In genomic region chr7:27245124-27245797, GRCh38 we compare ENCODE assay signal across 17 cellular contexts. TPM values are rescaled to one million over a fixed set of nuclear protein-coding genes. Genes with fewer than 3 reads are reported as not detected.
A peak's percentile ranks its signal among the peaks of the same experiment; 100 is the strongest.
DNase-seq lines count a peak whose midpoint lies in the region; TF ChIP-seq lines count a peak whose summit lies in the region.
"Had no signal": no experiment of that assay in that cellular context is flagged by ENCODE, and none has a peak within 500 bp of the region (broad histone marks: within the 10 kb centered on the region; RNA-seq: fewer than 3 reads in every experiment).

No MANE protein-coding gene starts in this region.

- H3K4me3 Mint-ChIP-seq in brain: peak overlapping the region in 4 of 5 experiments; percentile 42 to 77 (median 51)
- H3K4me3 Mint-ChIP-seq: activated CD4-positive, alpha-beta T cell treated with anti-CD3 and anti-CD28 coated beads for 36 hours had no signal

- H3K36me3 ChIP-seq in H7 (replicated peaks; ENCODE audit: control insufficient read depth, insufficient read depth, low read length) (no peaks in the 10 kb centered on the region), skeletal muscle tissue (ENCODE audit: control insufficient read depth in 3 of 3, insufficient read depth in 3 of 3, low read length in 3 of 3) (no peaks in the 10 kb centered on the region)
- H3K36me3 ChIP-seq: lower lobe of right lung had no signal

- no peaks in the 10 kb centered on the region for H3K9me3 ChIP-seq in skeletal muscle tissue (ENCODE audit: control insufficient read depth in 3 of 3, low read length in 3 of 3)
- H3K9me3 ChIP-seq: lower lobe of right lung had no signal

- peaks cover 100% of the 10 kb centered on the region for H3K27me3 Mint-ChIP-seq in brain

- H3K4me3 ChIP-seq in H7 (ENCODE audit: insufficient read depth, low read depth, low read length): peak overlapping the region; percentile 12; the same call in 1 of the 2 replicates
- peak overlapping the region; percentile 23 to 54 (median 41) for H3K4me3 ChIP-seq in skeletal muscle tissue (ENCODE audit: low read length in 3 of 3)

- H3K4me1 Mint-ChIP-seq in brain: peaks cover 37% of the 10 kb centered on the region

- H3K27ac ChIP-seq in skeletal muscle tissue (ENCODE audit: low read depth, low read length): no peak overlapping the region
- H3K27ac ChIP-seq: lower lobe of right lung had no signal

- peak; percentile 74 for DNase-seq in H7
- DNase-seq in left kidney (ENCODE audit: low read depth, low spot score): peak; percentile 38
- DNase-seq in central memory CD4-positive, alpha-beta T cell: no peak
- DNase-seq in stimulated activated CD8-positive, alpha-beta memory T cell treated with anti-CD3 and anti-CD28 coated beads, Interleukin-4, amount 100 ng/mL, for 48 hours: no peak
- DNase-seq in COR-L47 (lab: John Stamatoyannopoulos, UW): no peak
- DNase-seq: CD4-positive, alpha-beta memory T cell; GF-D8; lower lobe of right lung; NCI-H2227 treated with DMSO at 0.1 percent for 48 hours; stimulated activated CD4-positive, alpha-beta T cell treated with anti-CD3 and anti-CD28 coated beads, Interleukin-4, amount 100 ng/mL, for 1 hour; stimulated activated naive CD4-positive, alpha-beta T cell treated with Interleukin-2 at 50 U/mL for 16 hours; T-helper 1 cell had no signal

- TF ChIP-seq CTCF in brain (conservative IDR thresholded peaks at IDR 0.05): no peak

- H3K4me1 ChIP-seq in skeletal muscle tissue (ENCODE audit: control insufficient read depth in 3 of 3, insufficient read depth in 3 of 3, low read length in 3 of 3): peaks cover 11 to 33% (median 21%) of the 10 kb centered on the region in 3 donors

- peaks cover 0 to 8% (median 0%) of the 10 kb centered on the region in 5 experiments for H3K9me3 Mint-ChIP-seq in brain
- H3K9me3 Mint-ChIP-seq: activated T-helper 2 cell treated with anti-CD3 and anti-CD28 coated beads, Interferon-gamma antibody, Interleukin-2, Interleukin-4, amounts not matched to agents 10 μg/mL and 5 μg/mL and 100 μg/mL, durations not matched to agents 14 hours and 24 hours and 36 hours had no signal

- H3K36me3 Mint-ChIP-seq in brain: no peaks in the 10 kb centered on the region
- H3K36me3 Mint-ChIP-seq: CD4-positive, alpha-beta memory T cell had no signal

- H3K27me3 ChIP-seq in H7 (ENCODE audit: control insufficient read depth, insufficient read depth, low read length) (peaks cover 100% of the 10 kb centered on the region), skeletal muscle tissue (ENCODE audit: control insufficient read depth in 3 of 3, insufficient read depth in 3 of 3, low read length in 3 of 3) (peaks cover 99 to 100% (median 100%) of the 10 kb centered on the region in 3 donors)

- no peak overlapping the region for H3K27ac Mint-ChIP-seq in brain
- H3K27ac Mint-ChIP-seq: activated CD4-positive, alpha-beta T cell treated with anti-CD3 and anti-CD28 coated beads for 36 hours; activated T-helper 2 cell treated with anti-CD3 and anti-CD28 coated beads, Interferon-gamma antibody, Interleukin-2, Interleukin-4, amounts not matched to agents 10 μg/mL and 5 μg/mL and 100 μg/mL, durations not matched to agents 14 hours and 24 hours and 36 hours had no signal

- no peak overlapping the region for H3K9ac ChIP-seq in skeletal muscle tissue (ENCODE audit: low read depth in 1 of 3, low read length in 3 of 3)

RNA-seq across cellular contexts. Expression of gene EVX1, which starts 2.7 kb away (rescaled TPM):
- not detected in 2 replicates for total RNA-seq in H7 (2014; rRNA removed; shearing (Covaris generic))
- 0.27 TPM for polyA plus RNA-seq in brain (ENCODE audit: insufficient read depth, low read depth, low replicate concordance)
- total RNA-seq in skeletal muscle tissue: not detected
- total RNA-seq: activated CD4-positive, alpha-beta T cell treated with anti-CD3 and anti-CD28 coated beads for 36 hours; activated T-helper 2 cell treated with anti-CD3 and anti-CD28 coated beads, Interferon-gamma antibody, Interleukin-2, Interleukin-4, amounts not matched to agents 10 μg/mL and 5 μg/mL and 100 μg/mL, durations not matched to agents 14 hours and 24 hours and 36 hours; CD4-positive, alpha-beta memory T cell; lower lobe of right lung; pulmonary artery endothelial cell had no signal
- polyA plus RNA-seq: CD4-positive, alpha-beta memory T cell had no signal

RNA-seq across cellular contexts. Expression of gene HOXA13, which starts 45.4 kb away (rescaled TPM):
- not detected in 2 replicates for total RNA-seq in H7 (2014; rRNA removed; shearing (Covaris generic))
- polyA plus RNA-seq in brain (ENCODE audit: insufficient read depth, low read depth, low replicate concordance): 0.54 TPM
- 0.52 TPM for total RNA-seq in skeletal muscle tissue
- total RNA-seq: activated CD4-positive, alpha-beta T cell treated with anti-CD3 and anti-CD28 coated beads for 36 hours; activated T-helper 2 cell treated with anti-CD3 and anti-CD28 coated beads, Interferon-gamma antibody, Interleukin-2, Interleukin-4, amounts not matched to agents 10 μg/mL and 5 μg/mL and 100 μg/mL, durations not matched to agents 14 hours and 24 hours and 36 hours; CD4-positive, alpha-beta memory T cell; lower lobe of right lung; pulmonary artery endothelial cell had no signal
- polyA plus RNA-seq: CD4-positive, alpha-beta memory T cell had no signal

Comparison
In these comparisons a context has a peak if more than half of its experiments do, and no peak if none do; other contexts are left out.
1. DNase-seq: peak in H7 (single experiment) and left kidney (single experiment); none in central memory CD4-positive, alpha-beta T cell (single experiment), stimulated activated CD8-positive, alpha-beta memory T cell treated with anti-CD3 and anti-CD28 coated beads, Interleukin-4, amount 100 ng/mL, for 48 hours (single experiment) and COR-L47 (single experiment).